ENCODE assay signal across 16 cellular contexts in genomic region chr16:89060207-89060794, GRCh38. TPM values are rescaled to one million over a fixed set of nuclear protein-coding genes. Genes with fewer than 3 reads are reported as not detected.
DNase-seq lines count a peak whose midpoint lies in the region; ATAC-seq and TF ChIP-seq lines count a peak whose summit lies in the region.
"Had no signal": no experiment of that assay in that cellular context is flagged by ENCODE, and none has a peak within 500 bp of the region (broad histone marks: within the 10 kb centered on the region; RNA-seq: fewer than 3 reads in every experiment).

No MANE protein-coding gene starts in this region.

- no peaks in the 10 kb centered on the region for H3K4me1 Mint-ChIP-seq in activated T-helper 17 cell treated with anti-CD3 and anti-CD28 coated beads, Interleukin-2, amount 50 U/mL, for 72 hours

- in situ Hi-C loops in GM13977 (cut with MboI; ENCODE audit: low pct_unique_long_range_greater_than_20kb, low sequenced_read_pairs, unreplicated experiment): no loop called here

- ATAC-seq in HG03342 (IDR thresholded peaks at IDR 0.05; ENCODE audit: unreplicated experiment) (peak; percentile 61), GM18909 (IDR thresholded peaks at IDR 0.05; ENCODE audit: poor library complexity, unreplicated experiment) (no peak)
- ATAC-seq in activated T-helper 17 cell treated with anti-CD3 and anti-CD28 coated beads, Interleukin-2, amount 50 U/mL, for 72 hours (replicated peaks): peak; percentile 71

- H3K9me3 Mint-ChIP-seq in activated T-helper 17 cell treated with anti-CD3 and anti-CD28 coated beads, Interleukin-2, amount 50 U/mL, for 72 hours: no peaks in the 10 kb centered on the region

- no peaks in the 10 kb centered on the region for H3K36me3 Mint-ChIP-seq in activated T-helper 17 cell treated with anti-CD3 and anti-CD28 coated beads, Interleukin-2, amount 50 U/mL, for 72 hours (ENCODE audit: low read depth)

- peak overlapping the region; percentile 75 for H3K27ac Mint-ChIP-seq in activated T-helper 17 cell treated with anti-CD3 and anti-CD28 coated beads, Interleukin-2, amount 50 U/mL, for 72 hours

- DNase-seq in GM10266 (ENCODE audit: extremely low spot score): peak; percentile 83
- DNase-seq in GM13977 (ENCODE audit: low spot score): peak; percentile 87
- no peak for DNase-seq in NCI-H187 (lab: John Stamatoyannopoulos, UW)
- DNase-seq in Ammon's horn (ENCODE audit: low spot score): no peak
- DNase-seq: activated gamma-delta T cell, colonic mucosa, DMS153, foreskin melanocyte, NCI-H1048, NCI-H2081 treated with DMSO at 0.1 percent for 48 hours, NCI-H524, posterior cingulate gyrus, SK-N-SH had no signal

- H3K27me3 Mint-ChIP-seq in activated T-helper 17 cell treated with anti-CD3 and anti-CD28 coated beads, Interleukin-2, amount 50 U/mL, for 72 hours: no peaks in the 10 kb centered on the region

- H3K4me3 Mint-ChIP-seq in activated T-helper 17 cell treated with anti-CD3 and anti-CD28 coated beads, Interleukin-2, amount 50 U/mL, for 72 hours: no peak overlapping the region

- TF ChIP-seq CTCF in GM10266 (IDR thresholded peaks at IDR 0.05; ENCODE audit: control insufficient read depth, insufficient read depth, low read depth, missing control alignments) (no peak), GM13977 (IDR thresholded peaks at IDR 0.05; ENCODE audit: extremely low read depth, insufficient read depth, missing control alignments) (no peak)

RNA-seq across cellular contexts. Expression of gene ACSF3, which starts 33.4 kb away (rescaled TPM):
- 10 to 100 TPM; 35.4 to 47.9 TPM for total RNA-seq in activated T-helper 17 cell treated with anti-CD3 and anti-CD28 coated beads, Interleukin-2, amount 50 U/mL, for 72 hours

Comparison
In these comparisons a context has a peak if more than half of its experiments do, and no peak if none do; other contexts are left out.
1. DNase-seq: peak in GM10266 (single experiment) and GM13977 (single experiment); none in NCI-H187 (0 of 2) and Ammon's horn (single experiment).